Comparison of ENCODE assay signal across 8 cellular contexts in the genomic region with DNA sequence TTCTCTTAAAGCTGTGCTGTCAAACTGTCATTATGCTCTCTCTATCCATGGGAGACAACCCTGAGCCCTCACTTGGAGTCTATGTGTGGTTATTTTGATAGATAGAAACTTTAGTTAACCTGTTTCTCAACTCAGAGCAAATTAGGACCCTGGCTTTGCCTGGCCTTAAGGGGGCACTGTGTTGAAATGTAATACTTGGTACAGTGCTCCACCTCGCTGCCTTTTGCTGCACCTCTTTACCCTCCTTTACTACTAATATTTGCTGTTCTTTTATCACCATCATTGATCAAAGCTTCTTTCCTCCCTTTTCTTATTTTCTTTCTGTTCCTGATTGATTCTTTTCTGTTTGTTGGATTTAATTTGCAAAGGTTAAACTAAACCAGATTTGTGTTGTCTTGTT. TPM values are rescaled to one million over a fixed set of nuclear protein-coding genes. Genes with fewer than 3 reads are reported as not detected.
DNase-seq lines count a peak whose midpoint lies in the region; ATAC-seq and TF ChIP-seq lines count a peak whose summit lies in the region.

No MANE protein-coding gene starts in this region.

- CTCF ChIA-PET in CD4-positive, alpha-beta T cell (lab: Charles Lee) = interaction anchor here (1.0 to 1.8 kb wide), 5 partner anchors 9 to 47 kb away, joined by 3 to 5 read pairs (median 3); no protein-coding TSS in a partner anchor

- H3K4me1 ChIP-seq in Peyer's patch (no peaks in the 10 kb centered on the region), body of pancreas (peaks cover 61% of the 10 kb centered on the region)

- peak overlapping the region; percentile 53 for H3K27ac Mint-ChIP-seq in CD4-positive, alpha-beta T cell
- peak overlapping the region in 3 of 6 donors; percentile 44 to 47 (median 47) for H3K27ac Mint-ChIP-seq in immature natural killer cell

- intact Hi-C loops in CD4-positive, alpha-beta T cell (cut with DNase I, micrococcal nuclease) = loop anchor here in 1 of 2 experiments (2.0 to 5.0 kb wide), 2 partner anchors 16 to 35 kb away; a partner anchor contains a TSS
- intact Hi-C loops in body of pancreas (cut with DNase I) = no loop called here

- no peaks in the 10 kb centered on the region for H3K27me3 Mint-ChIP-seq in CD4-positive, alpha-beta T cell
- H3K27me3 Mint-ChIP-seq in immature natural killer cell (ENCODE audit: low read depth in 3 of 3) = no peaks in the 10 kb centered on the region

- POLR2A ChIA-PET in CD4-positive, alpha-beta T cell (lab: Charles Lee) = interaction anchor here (1.4 kb wide), 1 partner anchor 34 kb away, joined by 6 read pairs; a partner anchor contains a TSS

- H3K36me3 Mint-ChIP-seq in CD4-positive, alpha-beta T cell (ENCODE audit: low read depth) = peaks cover 9% of the 10 kb centered on the region
- no peaks in the 10 kb centered on the region for H3K36me3 Mint-ChIP-seq in immature natural killer cell

- H3K4me3 ChIP-seq in Peyer's patch = no peak overlapping the region
- no peak overlapping the region for H3K4me3 ChIP-seq in body of pancreas

- ATAC-seq in CD4-positive, alpha-beta T cell (ENCODE audit: poor library complexity) = peak; percentile 78
- peak; percentile 62 for ATAC-seq in GM18861 (IDR thresholded peaks at IDR 0.05; ENCODE audit: unreplicated experiment)
- no peak for ATAC-seq in body of pancreas

- peak; percentile 74 for TF ChIP-seq CTCF in CD4-positive, alpha-beta T cell (IDR thresholded peaks at IDR 0.05)
- TF ChIP-seq CTCF in Peyer's patch (IDR thresholded peaks at IDR 0.05) (peak in 4 of 6 experiments; percentile 28 to 39 (median 32)), body of pancreas (IDR thresholded peaks at IDR 0.05) (peak in 2 of 7 experiments; percentile 5 to 10)

- DNase-seq in CD4-positive, alpha-beta T cell = peak in 1 of 10 experiments; percentile 8
- DNase-seq in Peyer's patch (peak in 2 of 3 donors; percentile 23 to 47), immature natural killer cell (peak in 2 of 3 donors; percentile 13 to 18), mesenteric fat pad (ENCODE audit: low spot score) (no peak), body of pancreas (no peak), NCI-H446 treated with DMSO at 0.1 percent for 48 hours (lab: John Stamatoyannopoulos, UW) (no peak), kidney glomerular epithelial cell (lab: John Stamatoyannopoulos, UW) (no peak)

- H3K27ac ChIP-seq in CD4-positive, alpha-beta T cell (ENCODE audit: low read depth, low read length) = no peak overlapping the region
- no peak overlapping the region for H3K27ac ChIP-seq in Peyer's patch
- H3K27ac ChIP-seq in body of pancreas = no peak overlapping the region

- WGBS in body of pancreas, 2 donors = 79 to 80% methylated on average over 1 of the region's 1 CpG

- TF ChIP-seq POLR2A in Peyer's patch (IDR thresholded peaks at IDR 0.05) (no peak), body of pancreas (IDR thresholded peaks at IDR 0.05) (no peak)

- H3K36me3 ChIP-seq in Peyer's patch (no peaks in the 10 kb centered on the region), body of pancreas (replicated peaks in 1 of 2; ENCODE audit: insufficient read depth in 1 of 2, low read depth in 2 of 2) (no peaks in the 10 kb centered on the region)

- no peaks in the 10 kb centered on the region for H3K9me3 ChIP-seq in CD4-positive, alpha-beta T cell (ENCODE audit: control insufficient read depth, low read length)
- H3K9me3 ChIP-seq in Peyer's patch = no peaks in the 10 kb centered on the region
- no peaks in the 10 kb centered on the region for H3K9me3 ChIP-seq in body of pancreas

- H3K4me3 Mint-ChIP-seq in CD4-positive, alpha-beta T cell = peak overlapping the region; percentile 68
- peak overlapping the region in 1 of 5 donors; percentile 7 for H3K4me3 Mint-ChIP-seq in immature natural killer cell

- no peaks in the 10 kb centered on the region for H3K27me3 ChIP-seq in CD4-positive, alpha-beta T cell (ENCODE audit: control insufficient read depth, insufficient read depth, low read length)
- H3K27me3 ChIP-seq in Peyer's patch = no peaks in the 10 kb centered on the region
- no peaks in the 10 kb centered on the region for H3K27me3 ChIP-seq in body of pancreas

- no peaks in the 10 kb centered on the region for H3K9me3 Mint-ChIP-seq in CD4-positive, alpha-beta T cell
- H3K9me3 Mint-ChIP-seq in immature natural killer cell = no peaks in the 10 kb centered on the region

- peaks cover 93% of the 10 kb centered on the region for H3K4me1 Mint-ChIP-seq in CD4-positive, alpha-beta T cell (ENCODE audit: low read depth)
- peaks cover 77 to 92% of the 10 kb centered on the region in 2 donors for H3K4me1 Mint-ChIP-seq in immature natural killer cell

RNA-seq across cellular contexts. Expression of a gene that starts 34.3 kb away (rescaled TPM):
- total RNA-seq in CD4-positive, alpha-beta T cell = 100 to 1,000 TPM; 111 to 113 TPM
- total RNA-seq in Peyer's patch (100 to 1,000 TPM in 3 of 4 donors, 10 to 100 TPM in 1; 83.9 to 179 (median 144) TPM), mesenteric fat pad (80.7 TPM), body of pancreas (10 to 100 TPM; 44.5 to 65.1 TPM)
- 100 to 1,000 TPM in 2 of 3 donors, 10 to 100 TPM in 1; 66.3 to 132 (median 105) TPM for polyA plus RNA-seq in immature natural killer cell

Comparison
In these comparisons a context has a peak if more than half of its experiments do, and no peak if none do; other contexts are left out.
1. DNase-seq: peak in Peyer's patch (2 of 3) and immature natural killer cell (2 of 3); none in mesenteric fat pad (single experiment), body of pancreas (0 of 4), NCI-H446 treated with DMSO at 0.1 percent for 48 hours (single experiment) and kidney glomerular epithelial cell (single experiment).